In genomic region chr10:120409816-120410215, GRCh38 we compare ENCODE assay signal across 35 cellular contexts. TPM values are rescaled to one million over a fixed set of nuclear protein-coding genes. Genes with fewer than 3 reads are reported as not detected.
"Had no signal": no experiment of that assay in that cellular context is flagged by ENCODE, and none has a peak within 500 bp of the region (broad histone marks: within the 10 kb centered on the region; RNA-seq: fewer than 3 reads in every experiment).

No MANE protein-coding gene starts in this region.

- H3K27ac ChIP-seq: adrenal gland, ascending aorta, body of pancreas, brain microvascular endothelial cell, breast epithelium, cardiac muscle cell had no signal

- DNase-seq: activated effector memory CD4-positive, alpha-beta T cell treated with anti-CD3 and anti-CD28 coated beads, Interleukin-2, amount 50 U/mL, for 16 hours; activated effector memory CD4-positive, alpha-beta T cell treated with Interleukin-2 at 50 U/mL for 16 hours; activated gamma-delta T cell; activated gamma-delta T cell treated with Interleukin-2 at 50 U/mL for 16 hours; activated naive CD4-positive, alpha-beta T cell; activated naive CD4-positive, alpha-beta T cell treated with anti-CD3 and anti-CD28 coated beads for 36 hours; activated naive CD4-positive, alpha-beta T cell treated with anti-CD3 and anti-CD28 coated beads, Interleukin-2, amount 10 ng/mL, durations not matched to agents 7 days and 5 days; activated naive CD4-positive, alpha-beta T cell treated with anti-CD3 and anti-CD28 coated beads, Interleukin-2, amount 50 U/mL, for 16 hours; activated naive CD4-positive, alpha-beta T cell treated with Interleukin-2 at 50 U/mL for 16 hours; activated naive CD8-positive, alpha-beta T cell treated with anti-CD3 and anti-CD28 coated beads for 36 hours; activated naive CD8-positive, alpha-beta T cell treated with anti-CD3 and anti-CD28 coated beads, Interleukin-2, amount 10 ng/mL, durations not matched to agents 7 days and 5 days; activated naive CD8-positive, alpha-beta T cell treated with anti-CD3 and anti-CD28 coated beads, Interleukin-2, amount 50 U/mL, for 24 hours; activated T-cell treated with anti-CD3 and anti-CD28 coated beads, Interleukin-2, amount 50 U/mL, for 1 hour; activated T-cell treated with anti-CD3 and anti-CD28 coated beads, Interleukin-2, amount 50 U/mL, for 24 hours; activated T-cell treated with anti-CD3 and anti-CD28 coated beads, Interleukin-2, amount 50 U/mL, for 4 hours; activated T-cell treated with anti-CD3 and anti-CD28 coated beads, Interleukin-2, amount 50 U/mL, for 48 hours; activated T-cell treated with anti-CD3 and anti-CD28 coated beads, Interleukin-2, amount 50 U/mL, for 72 hours; adrenal gland; amniotic stem cell; amygdala; anterior cingulate cortex; aorta; body of pancreas; brain microvascular endothelial cell; caudate nucleus; central memory CD4-positive, alpha-beta T cell; cerebellar nuclear complex had no signal

- H3K4me1 ChIP-seq: adrenal gland, ascending aorta, body of pancreas, breast epithelium had no signal

- H3K27me3 ChIP-seq: adrenal gland, ascending aorta, body of pancreas, brain microvascular endothelial cell, breast epithelium, cardiac muscle cell had no signal

- H3K9me3 ChIP-seq: adrenal gland, ascending aorta, body of pancreas, breast epithelium had no signal

- ATAC-seq: activated naive CD4-positive, alpha-beta T cell treated with anti-CD3 and anti-CD28 coated beads, Interleukin-2, amount 50 U/mL, for 72 hours; activated naive CD8-positive, alpha-beta T cell treated with anti-CD3 and anti-CD28 coated beads, Interleukin-2, amount 50 U/mL, for 24 hours; activated T-cell treated with anti-CD3 and anti-CD28 coated beads, Interleukin-2, amount 50 U/mL, for 4 hours; activated T-cell treated with anti-CD3 and anti-CD28 coated beads, Interleukin-2, amount 50 U/mL, for 72 hours; activated T-helper 17 cell treated with anti-CD3 and anti-CD28 coated beads, Interleukin-2, amount 50 U/mL, for 72 hours; body of pancreas had no signal

- H3K4me3 ChIP-seq: adrenal gland, ascending aorta, body of pancreas, breast epithelium, cardiac muscle cell had no signal

- H3K36me3 ChIP-seq: adrenal gland, ascending aorta, brain microvascular endothelial cell, breast epithelium, cardiac muscle cell had no signal

RNA-seq across cellular contexts. Expression of gene PLPP4, which starts 47.2 kb away (rescaled TPM):
- total RNA-seq: activated naive CD4-positive, alpha-beta T cell treated with anti-CD3 and anti-CD28 coated beads for 36 hours; activated naive CD4-positive, alpha-beta T cell treated with anti-CD3 and anti-CD28 coated beads, Interleukin-2, amount 50 U/mL, for 72 hours; activated naive CD8-positive, alpha-beta T cell treated with anti-CD3 and anti-CD28 coated beads for 36 hours; activated naive CD8-positive, alpha-beta T cell treated with anti-CD3 and anti-CD28 coated beads, Interleukin-2, amount 10 ng/mL, durations not matched to agents 7 days and 5 days; activated T-cell treated with anti-CD3 and anti-CD28 coated beads, Interleukin-2, amount 50 U/mL, for 4 hours; activated T-cell treated with anti-CD3 and anti-CD28 coated beads, Interleukin-2, amount 50 U/mL, for 72 hours; activated T-helper 1 cell treated with anti-CD3 and anti-CD28 coated beads, Interleukin-12 subunit alpha, Interleukin-12 subunit beta, Interleukin-2, Interleukin-4 antibody, amounts not matched to agents 30 ng/mL and 10 ng/mL and 1 ng/mL, durations not matched to agents 14 hours and 24 hours and 36 hours; activated T-helper 17 cell treated with anti-CD3 and anti-CD28 coated beads, Interleukin-2, amount 50 U/mL, for 72 hours; activated T-helper 2 cell treated with anti-CD3 and anti-CD28 coated beads, Interferon-gamma antibody, Interleukin-2, Interleukin-4, amounts not matched to agents 10 μg/mL and 5 μg/mL and 100 μg/mL, durations not matched to agents 14 hours and 24 hours and 36 hours; adrenal gland; aorta; ascending aorta; breast epithelium had no signal
- polyA plus RNA-seq: adipose tissue, aorta had no signal
